In genomic region chr5:93915142-93915553, GRCh38 we compare ENCODE assay signal across 8 cellular contexts.
DNase-seq lines count a peak whose midpoint lies in the region; ATAC-seq lines count a peak whose summit lies in the region.

No MANE protein-coding gene starts in this region.

- DNase-seq in NCI-H2081 (lab: John Stamatoyannopoulos, UW) (peak; percentile 19 to 28), NCI-H2081 treated with DMSO at 0.1 percent for 48 hours (lab: John Stamatoyannopoulos, UW) (no peak), NCI-H226 (peak; percentile 36), cerebellar cortex (ENCODE audit: low spot score) (peak; percentile 70), myocyte (ENCODE audit: low read depth) (peak; percentile 43)
- no peak for DNase-seq in stimulated activated CD4-positive, alpha-beta T cell treated with anti-CD3 and anti-CD28 coated beads, Interleukin-1b, Interleukin-23, amount 100 ng/mL, for 48 hours
- DNase-seq in activated naive CD4-positive, alpha-beta T cell treated with anti-CD3 and anti-CD28 coated beads, Interleukin-2, amount 50 U/mL, for 16 hours, result no peak

- ATAC-seq in GM21723 (IDR thresholded peaks at IDR 0.05; ENCODE audit: unreplicated experiment), result peak; percentile 65

Comparison
In these comparisons a context has a peak if more than half of its experiments do, and no peak if none do; other contexts are left out.
1. DNase-seq: peak in NCI-H2081 (2 of 2), NCI-H226 (single experiment), cerebellar cortex (single experiment) and myocyte (single experiment); none in NCI-H2081 treated with DMSO at 0.1 percent for 48 hours (single experiment), stimulated activated CD4-positive, alpha-beta T cell treated with anti-CD3 and anti-CD28 coated beads, Interleukin-1b, Interleukin-23, amount 100 ng/mL, for 48 hours (single experiment) and activated naive CD4-positive, alpha-beta T cell treated with anti-CD3 and anti-CD28 coated beads, Interleukin-2, amount 50 U/mL, for 16 hours (single experiment).